14 cellular contexts compared by ENCODE assay signal in the genomic region with DNA sequence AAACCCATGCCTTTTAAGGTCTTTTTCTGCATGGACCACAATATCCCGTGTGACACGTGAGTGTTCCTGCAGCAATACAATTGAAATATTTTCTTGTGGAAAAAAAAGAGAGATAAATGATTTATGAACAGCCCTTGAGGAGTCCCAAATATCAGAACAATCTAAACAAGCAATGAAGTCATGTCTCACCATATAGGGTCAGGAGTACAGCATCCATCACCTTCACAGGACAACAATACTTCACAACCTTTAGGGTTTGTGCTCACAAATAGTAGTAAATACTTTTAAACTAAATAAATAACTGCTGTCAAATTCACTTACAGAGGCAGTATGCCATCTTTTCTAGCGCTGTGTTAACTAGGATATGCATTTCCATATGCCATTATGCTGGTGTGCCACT.
DNase-seq lines count a peak whose midpoint lies in the region; ATAC-seq, FAIRE-seq and TF ChIP-seq lines count a peak whose summit lies in the region.
"Had no signal": no experiment of that assay in that cellular context is flagged by ENCODE, and none has a peak within 500 bp of the region (broad histone marks: within the 10 kb centered on the region; RNA-seq: fewer than 3 reads in every experiment).

No MANE protein-coding gene starts in this region.

- in situ Hi-C loops in K562 (cut with MboI), result no loop called here

- H3K36me3 ChIP-seq in K562 (ENCODE audit: control insufficient read depth, insufficient read depth, low read length) (peaks cover 83% of the 10 kb centered on the region), mesenchymal stem cell (ENCODE audit: control insufficient read depth in 1 of 2, insufficient read depth in 2 of 2, low read depth in 1 of 2, low read length in 2 of 2) (peaks cover 3 to 47% of the 10 kb centered on the region in 2 experiments), suprapubic skin (peaks cover 3% of the 10 kb centered on the region), pancreas (no peaks in the 10 kb centered on the region)
- H3K36me3 ChIP-seq: esophagus muscularis mucosa had no signal

- no peak overlapping the region for H3K4me2 ChIP-seq in K562 (ENCODE audit: insufficient read depth, low read length)
- H3K4me2 ChIP-seq in mesenchymal stem cell (ENCODE audit: low read length, poor library complexity, severe bottlenecking), result no peak overlapping the region

- H3K4me3 ChIP-seq in K562 (no peak overlapping the region), mesenchymal stem cell (ENCODE audit: insufficient read depth in 1 of 2, low read depth in 1 of 2, low read length in 2 of 2) (no peak overlapping the region), suprapubic skin (no peak overlapping the region), pancreas (no peak overlapping the region)

- POLR2A ChIA-PET in HEK293T (lab: Yijun Ruan, JAX) (no interaction called here), K562 (lab: Yijun Ruan, JAX) (no interaction called here)

- H4K91ac ChIP-seq in mesenchymal stem cell (ENCODE audit: low read length), result no peak overlapping the region

- H3K4ac ChIP-seq in mesenchymal stem cell (ENCODE audit: low read depth in 1 of 2, low read length in 2 of 2), result no peak overlapping the region

- peaks cover 14% of the 10 kb centered on the region for H3K79me1 ChIP-seq in mesenchymal stem cell (replicated peaks; ENCODE audit: low read length, poor library complexity, severe bottlenecking)

- H2BK12ac ChIP-seq in mesenchymal stem cell (ENCODE audit: low read length in 2 of 2), result no peak overlapping the region

- DNase-seq in HEK293T (ENCODE audit: extremely low spot score) (no peak), K562 (ENCODE audit: extremely low read depth in 1 of 4, low spot score in 3 of 4) (no peak), mesenchymal stem cell (peak; percentile 30), suprapubic skin (ENCODE audit: low spot score in 2 of 2) (no peak), pancreas (no peak)
- DNase-seq in activated naive CD4-positive, alpha-beta T cell treated with Interleukin-2 at 50 U/mL for 16 hours, result no peak
- DNase-seq in stimulated activated CD4-positive, alpha-beta T cell treated with anti-CD3 and anti-CD28 coated beads, Interleukin-2, amount 100 ng/mL, for 24 hours, result no peak
- DNase-seq: activated B cell treated with CpG ODN at 0.5 μM for 24 hours; activated T-cell treated with anti-CD3 and anti-CD28 coated beads, Interleukin-2, amount 50 U/mL, for 72 hours; brain microvascular endothelial cell; NCI-H1930 had no signal

- no peak overlapping the region for H3K14ac ChIP-seq in mesenchymal stem cell (ENCODE audit: low read length in 2 of 2)

- H2BK5ac ChIP-seq in mesenchymal stem cell (ENCODE audit: low read depth, low read length, poor library complexity, severe bottlenecking), result no peak overlapping the region

- H3K9me3 ChIP-seq in K562 (replicated peaks; ENCODE audit: control insufficient read depth, insufficient read depth, low read depth, low read length) (no peaks in the 10 kb centered on the region), mesenchymal stem cell (ENCODE audit: control insufficient read depth, low read length) (no peaks in the 10 kb centered on the region), suprapubic skin (no peaks in the 10 kb centered on the region), pancreas (no peaks in the 10 kb centered on the region)
- H3K9me3 ChIP-seq: esophagus muscularis mucosa had no signal

- 66% methylated on average over 3 of the region's 3 CpGs for WGBS in K562 (ENCODE audit: insufficient coverage, low coverage, missing lambda C conversion rate)
- WGBS in mesenchymal stem cell, result 80% methylated on average over 1 of the region's 3 CpGs
- 69% methylated on average over 3 of the region's 3 CpGs for WGBS in suprapubic skin
- WGBS in pancreas, 2 donors, result 85 to 88% methylated on average over 3 of the region's 3 CpGs

- CTCF ChIA-PET in HEK293T (lab: Yijun Ruan, JAX), result no interaction called here
- CTCF ChIA-PET in K562 (lab: Yijun Ruan, JAX; ENCODE audit: low intra/inter-chr PET ratio), result no interaction called here

- peaks cover 99% of the 10 kb centered on the region for H3K79me2 ChIP-seq in K562 (ENCODE audit: control insufficient read depth, insufficient read depth, low read length)

- ATAC-seq in K562 (peak; percentile 45; the same call in 2 of the 3 replicates), HG02840 (IDR thresholded peaks at IDR 0.05; ENCODE audit: low FRiP score, unreplicated experiment) (no peak), pancreas (no peak)

- H2AK5ac ChIP-seq in mesenchymal stem cell (ENCODE audit: low read length, severe bottlenecking), result no peak overlapping the region

- FAIRE-seq in K562 (lab: Jason Lieb, UNC), result no peak
- FAIRE-seq in pancreas (lab: Jason Lieb, UNC), result no peak
- FAIRE-seq: islet of Langerhans had no signal

- TF ChIP-seq CTCF in K562 (IDR thresholded peaks at IDR 0.05 in 2 of 3, conservative IDR thresholded peaks at IDR 0.05 in 1 of 3; ENCODE audit: insufficient read depth in 2 of 3, low read depth in 1 of 3, low read length in 3 of 3) (no peak), suprapubic skin (IDR thresholded peaks at IDR 0.05) (no peak), pancreas (IDR thresholded peaks at IDR 0.05) (no peak)

- intact Hi-C loops in K562 (cut with micrococcal nuclease) (no loop called here), pancreas (cut with DNase I) (no loop called here)

- no peak for TF ChIP-seq POLR2A in K562 (conservative IDR thresholded peaks at IDR 0.05)
- TF ChIP-seq POLR2A in suprapubic skin (IDR thresholded peaks at IDR 0.05), result no peak

- TF ChIP-seq RAD21 in K562 (CRISPR knock-in tag; conservative IDR thresholded peaks at IDR 0.05 in 1 of 2, IDR thresholded peaks at IDR 0.05 in 1 of 2), result no peak

- no peak overlapping the region for H2BK120ac ChIP-seq in mesenchymal stem cell (ENCODE audit: low read depth, low read length)

- H3K27ac ChIP-seq in K562 (ENCODE audit: extremely low read depth, low read depth, low read length), result no peak overlapping the region
- H3K27ac ChIP-seq in mesenchymal stem cell (ENCODE audit: low read length, poor library complexity, severe bottlenecking), result no peak overlapping the region
- H3K27ac ChIP-seq in suprapubic skin, result peak overlapping the region; percentile 58
- no peak overlapping the region for H3K27ac ChIP-seq in pancreas
- H3K27ac ChIP-seq: brain microvascular endothelial cell had no signal

- H3K4me1 ChIP-seq in K562 (replicated peaks in 1 of 2; ENCODE audit: control insufficient read depth in 2 of 2, insufficient read depth in 2 of 2, low read length in 2 of 2) (peaks cover 3 to 14% of the 10 kb centered on the region in 2 experiments; a peak in 3 of 5 replicates), mesenchymal stem cell (ENCODE audit: control insufficient read depth, insufficient read depth, low read depth, low read length) (peaks cover 1% of the 10 kb centered on the region), suprapubic skin (peaks cover 19% of the 10 kb centered on the region), pancreas (peaks cover 0 to 4% (median 0%) of the 10 kb centered on the region in 3 donors)

- H2AFZ ChIP-seq in K562 (ENCODE audit: low read depth, low read length) (no peak overlapping the region), mesenchymal stem cell (ENCODE audit: low read depth, low read length) (no peak overlapping the region)

- no TSS peak for BruUV-seq in K562 (replicated peaks; lab: Mats Ljungman, UMichigan)

- H2BK15ac ChIP-seq in mesenchymal stem cell (ENCODE audit: low read depth, poor library complexity, severe bottlenecking), result no peak overlapping the region

- no peaks in the 10 kb centered on the region for H4K20me1 ChIP-seq in K562 (replicated peaks; ENCODE audit: control insufficient read depth, insufficient read depth, low read length)

- H4K8ac ChIP-seq in mesenchymal stem cell (ENCODE audit: low read length), result no peak overlapping the region

- H3K9me1 ChIP-seq in K562 (ENCODE audit: control insufficient read depth, insufficient read depth, low read length), result peaks cover 3% of the 10 kb centered on the region

- no peak overlapping the region for H3K23ac ChIP-seq in mesenchymal stem cell (ENCODE audit: low read length in 2 of 2)

- no peak overlapping the region for H3K18ac ChIP-seq in mesenchymal stem cell (ENCODE audit: low read depth in 1 of 2, low read length in 2 of 2)

- TF ChIP-seq EP300 in K562 (IDR thresholded peaks at IDR 0.05; ENCODE audit: low read length), result no peak
- TF ChIP-seq EP300 in suprapubic skin (IDR thresholded peaks at IDR 0.05), result no peak

- H3K27me3 ChIP-seq in K562 (ENCODE audit: control insufficient read depth in 2 of 2, insufficient read depth in 2 of 2, low read length in 2 of 2) (no peaks in the 10 kb centered on the region), mesenchymal stem cell (ENCODE audit: control insufficient read depth in 1 of 2, insufficient read depth in 1 of 2, low read length in 2 of 2) (no peaks in the 10 kb centered on the region), suprapubic skin (no peaks in the 10 kb centered on the region), pancreas (no peaks in the 10 kb centered on the region)
- H3K27me3 ChIP-seq: brain microvascular endothelial cell, esophagus muscularis mucosa had no signal

- H3K9ac ChIP-seq in K562 (ENCODE audit: insufficient read depth in 1 of 2, low read depth in 2 of 2, low read length in 2 of 2), result no peak overlapping the region
- no peak overlapping the region for H3K9ac ChIP-seq in mesenchymal stem cell (ENCODE audit: low read length)

TF ChIP-seq in HEK293T, 16 proteins besides CTCF, POLR2A, EP300 and RAD21 (continues in another document):
- TF ChIP-seq FOXK2 (IDR thresholded peaks at IDR 0.05) (no peak), ELF4 (IDR thresholded peaks at IDR 0.05) (no peak), L3MBTL2 (conservative IDR thresholded peaks at IDR 0.05) (no peak), ARNT (IDR thresholded peaks at IDR 0.05) (no peak), ZNF384 (IDR thresholded peaks at IDR 0.05) (peak; percentile 37; the same call in 1 of the 2 replicates)

TF ChIP-seq in K562, 482 proteins besides CTCF, POLR2A, EP300 and RAD21:
- TF ChIP-seq BRD9 (IDR thresholded peaks at IDR 0.05; ENCODE audit: low read depth, partially characterized antibody) (no peak), ILK (tag; IDR thresholded peaks at IDR 0.05; ENCODE audit: borderline replicate concordance, low read depth) (no peak), MEIS2 (IDR thresholded peaks at IDR 0.05; ENCODE audit: partially characterized antibody) (peak; percentile 29), ZKSCAN1 (IDR thresholded peaks at IDR 0.05; ENCODE audit: low read depth, low read length) (no peak), CHCHD3 (CRISPR knock-in tag; IDR thresholded peaks at IDR 0.05) (no peak)
- TF ChIP-seq, protein P1, sequence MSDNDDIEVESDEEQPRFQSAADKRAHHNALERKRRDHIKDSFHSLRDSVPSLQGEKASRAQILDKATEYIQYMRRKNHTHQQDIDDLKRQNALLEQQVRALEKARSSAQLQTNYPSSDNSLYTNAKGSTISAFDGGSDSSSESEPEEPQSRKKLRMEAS (CRISPR knock-in tag; IDR thresholded peaks at IDR 0.05), result no peak
- TF ChIP-seq, protein P2, sequence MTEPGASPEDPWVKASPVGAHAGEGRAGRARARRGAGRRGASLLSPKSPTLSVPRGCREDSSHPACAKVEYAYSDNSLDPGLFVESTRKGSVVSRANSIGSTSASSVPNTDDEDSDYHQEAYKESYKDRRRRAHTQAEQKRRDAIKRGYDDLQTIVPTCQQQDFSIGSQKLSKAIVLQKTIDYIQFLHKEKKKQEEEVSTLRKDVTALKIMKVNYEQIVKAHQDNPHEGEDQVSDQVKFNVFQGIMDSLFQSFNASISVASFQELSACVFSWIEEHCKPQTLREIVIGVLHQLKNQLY (CRISPR knock-in tag; conservative IDR thresholded peaks at IDR 0.05), result no peak
